ENCODE assay signal across 11 cellular contexts in genomic region chr9:134316444-134317160, GRCh38. TPM values are rescaled to one million over a fixed set of nuclear protein-coding genes. Genes with fewer than 3 reads are reported as not detected.
DNase-seq lines count a peak whose midpoint lies in the region; ATAC-seq and TF ChIP-seq lines count a peak whose summit lies in the region.
"Had no signal": no experiment of that assay in that cellular context is flagged by ENCODE, and none has a peak within 500 bp of the region (broad histone marks: within the 10 kb centered on the region; RNA-seq: fewer than 3 reads in every experiment).

No MANE protein-coding gene starts in this region.

- H3K4me3 ChIP-seq in AG10803 (ENCODE audit: low read length), result no peak overlapping the region
- H3K4me3 ChIP-seq: tibial nerve had no signal

- H3K9me3 Mint-ChIP-seq in chondrocyte (ENCODE audit: low read depth) (peaks cover 17% of the 10 kb centered on the region), memory B cell (peaks cover 8% of the 10 kb centered on the region)
- no peaks in the 10 kb centered on the region for H3K9me3 Mint-ChIP-seq in activated T-helper 17 cell treated with anti-CD3 and anti-CD28 coated beads, Interleukin-2, amount 50 U/mL, for 72 hours

- H3K36me3 Mint-ChIP-seq in chondrocyte (ENCODE audit: low read depth) (peaks cover 4% of the 10 kb centered on the region), memory B cell (peaks cover 5% of the 10 kb centered on the region)
- H3K36me3 Mint-ChIP-seq in activated T-helper 17 cell treated with anti-CD3 and anti-CD28 coated beads, Interleukin-2, amount 50 U/mL, for 72 hours (ENCODE audit: low read depth), result no peaks in the 10 kb centered on the region

- H3K27ac Mint-ChIP-seq in chondrocyte (ENCODE audit: unreplicated experiment) (no peak overlapping the region), memory B cell (peak overlapping the region; percentile 42)
- H3K27ac Mint-ChIP-seq in activated T-helper 17 cell treated with anti-CD3 and anti-CD28 coated beads, Interleukin-2, amount 50 U/mL, for 72 hours, result no peak overlapping the region

- TF ChIP-seq CTCF in AG10803 (conservative IDR thresholded peaks at IDR 0.05; ENCODE audit: low read length) (no peak; the same call in 1 of the 2 replicates), chondrocyte (IDR thresholded peaks at IDR 0.05) (no peak)

- H3K4me1 Mint-ChIP-seq in chondrocyte (ENCODE audit: low read depth), result peaks cover 33% of the 10 kb centered on the region
- H3K4me1 Mint-ChIP-seq in memory B cell, result peaks cover 3% of the 10 kb centered on the region
- no peaks in the 10 kb centered on the region for H3K4me1 Mint-ChIP-seq in activated T-helper 17 cell treated with anti-CD3 and anti-CD28 coated beads, Interleukin-2, amount 50 U/mL, for 72 hours

- ATAC-seq in memory B cell (ENCODE audit: low read depth) (peak; percentile 80), GM21529 (IDR thresholded peaks at IDR 0.05; ENCODE audit: unreplicated experiment) (no peak), GM21786 (IDR thresholded peaks at IDR 0.05; ENCODE audit: unreplicated experiment) (no peak)
- ATAC-seq in activated T-helper 17 cell treated with anti-CD3 and anti-CD28 coated beads, Interleukin-2, amount 50 U/mL, for 72 hours (replicated peaks), result no peak

- H3K27me3 Mint-ChIP-seq in chondrocyte (ENCODE audit: low read depth) (no peaks in the 10 kb centered on the region), memory B cell (peaks cover 12% of the 10 kb centered on the region)
- H3K27me3 Mint-ChIP-seq in activated T-helper 17 cell treated with anti-CD3 and anti-CD28 coated beads, Interleukin-2, amount 50 U/mL, for 72 hours, result peaks cover 7% of the 10 kb centered on the region

- H3K4me3 Mint-ChIP-seq in chondrocyte (ENCODE audit: unreplicated experiment) (no peak overlapping the region), memory B cell (no peak overlapping the region)
- H3K4me3 Mint-ChIP-seq in activated T-helper 17 cell treated with anti-CD3 and anti-CD28 coated beads, Interleukin-2, amount 50 U/mL, for 72 hours, result no peak overlapping the region

- DNase-seq in AG10803 (ENCODE audit: low read depth), result peak; percentile 78
- peak; percentile 72 for DNase-seq in M059J (ENCODE audit: low read depth)
- peak; percentile 72 for DNase-seq in chondrocyte (ENCODE audit: low spot score)
- DNase-seq in memory B cell (ENCODE audit: low spot score in 2 of 2), result no peak
- DNase-seq in COLO668 (lab: John Stamatoyannopoulos, UW; ENCODE audit: unreplicated experiment), result no peak
- DNase-seq: H7, NCI-H2227 treated with DMSO at 0.1 percent for 48 hours had no signal

RNA-seq across cellular contexts. Expression of gene RXRA, which starts 9.7 kb away (rescaled TPM):
- total RNA-seq in M059J (2014; rRNA removed; shearing (Covaris generic)), result 12.5 and 22.6 TPM in 2 replicates
- total RNA-seq in chondrocyte, result 27.3 to 28.2 TPM (median 27.9 TPM) in 3 replicates
- 10 to 100 TPM in 1 of 2 donors, 1 to 10 TPM in 1; 4.2 to 41.6 TPM for total RNA-seq in activated T-helper 17 cell treated with anti-CD3 and anti-CD28 coated beads, Interleukin-2, amount 50 U/mL, for 72 hours

Comparison
In these comparisons a context has a peak if more than half of its experiments do, and no peak if none do; other contexts are left out.
1. DNase-seq: peak in AG10803 (single experiment), M059J (single experiment) and chondrocyte (single experiment); none in memory B cell (0 of 2) and COLO668 (single experiment).